ENCODE assay signal across 17 cellular contexts in genomic region chr1:76158126-76158525, GRCh38.
"Had no signal": no experiment of that assay in that cellular context is flagged by ENCODE, and none has a peak within 500 bp of the region (broad histone marks: within the 10 kb centered on the region; RNA-seq: fewer than 3 reads in every experiment).

No MANE protein-coding gene starts in this region.

- H3K9me3 ChIP-seq: colonic mucosa, left ventricle myocardium inferior, right atrium auricular region, tibial nerve had no signal

- H3K36me3 ChIP-seq: cardiac muscle cell, colonic mucosa, left ventricle myocardium inferior, right atrium auricular region, tibial nerve had no signal

- H3K4me3 ChIP-seq: cardiac muscle cell, colonic mucosa, left ventricle myocardium inferior, right atrium auricular region, tibial nerve had no signal

- DNase-seq: activated CD4-positive, alpha-beta T cell treated with anti-CD3 and anti-CD28 coated beads, Interleukin-2, amount 50 U/mL, for 48 hours; activated CD4-positive, CD25-positive, alpha-beta regulatory T cell treated with anti-CD3 and anti-CD28 coated beads, Interleukin-2, amount 50 U/mL, for 72 hours; activated naive CD4-positive, alpha-beta T cell treated with anti-CD3 and anti-CD28 coated beads for 36 hours; activated naive CD8-positive, alpha-beta T cell treated with anti-CD3 and anti-CD28 coated beads, Interleukin-2, amount 50 U/mL, for 24 hours; colonic mucosa; left ventricle myocardium inferior; mesenchymal stem cell; natural killer cell; nucleus accumbens; stimulated activated CD4-positive, alpha-beta T cell treated with anti-CD3 and anti-CD28 coated beads, Interleukin-4, amount 100 ng/mL, for 4 hours; stimulated activated CD8-positive, alpha-beta memory T cell treated with anti-CD3 and anti-CD28 coated beads, Interleukin-4, amount 100 ng/mL, for 48 hours; stimulated activated naive CD4-positive, alpha-beta T cell treated with Interleukin-2 at 50 U/mL for 16 hours; substantia nigra; T-helper 9 cell had no signal

- H3K27me3 ChIP-seq: cardiac muscle cell, colonic mucosa, right atrium auricular region, tibial nerve had no signal
